Comparison of ENCODE assay signal across 8 cellular contexts in genomic region chr17:8072727-8073461, GRCh38. TPM values are rescaled to one million over a fixed set of nuclear protein-coding genes. Genes with fewer than 3 reads are reported as not detected.
DNase-seq lines count a peak whose midpoint lies in the region; ATAC-seq and TF ChIP-seq lines count a peak whose summit lies in the region.

No MANE protein-coding gene starts in this region.

- 3% methylated on average over 28 to 40 of the region's 40 CpGs for WGBS in testis, 2 donors

- TF ChIP-seq EP300 in neural cell (conservative IDR thresholded peaks at IDR 0.05; ENCODE audit: poor library complexity, severe bottlenecking): no peak

- H3F3A ChIP-seq in neural cell (ENCODE audit: insufficient read depth, low read length, poor library complexity, severe bottlenecking): no peaks in the 10 kb centered on the region

- H3K27me3 Mint-ChIP-seq in CD8-positive, alpha-beta T cell (ENCODE audit: low read depth): peaks cover 36% of the 10 kb centered on the region
- peaks cover 57% of the 10 kb centered on the region for H3K27me3 Mint-ChIP-seq in T-helper 2 cell treated with Interferon-gamma antibody and Interleukin-4, amounts not matched to agents 5 μg/mL and 100 μg/mL, for 36 hours (ENCODE audit: low read depth)
- H3K27me3 Mint-ChIP-seq in dendritic cell treated with granulocyte-macrophage colony-stimulating factor and Interleukin-4, amounts not matched to agents 40 ng/mL and 50 ng/mL, for 4 days: peaks cover 60% of the 10 kb centered on the region

- H4K20me1 ChIP-seq in neural cell (ENCODE audit: insufficient read depth) (no peaks in the 10 kb centered on the region), Karpas-422 (ENCODE audit: insufficient read depth, low read depth, low read length) (no peaks in the 10 kb centered on the region)

- peak; percentile 45 for ATAC-seq in CD8-positive, alpha-beta T cell

- no peak overlapping the region for H3K27ac Mint-ChIP-seq in CD8-positive, alpha-beta T cell
- H3K27ac Mint-ChIP-seq in T-helper 2 cell treated with Interferon-gamma antibody and Interleukin-4, amounts not matched to agents 5 μg/mL and 100 μg/mL, for 36 hours: no peak overlapping the region
- H3K27ac Mint-ChIP-seq in dendritic cell treated with granulocyte-macrophage colony-stimulating factor and Interleukin-4, amounts not matched to agents 40 ng/mL and 50 ng/mL, for 4 days: peak overlapping the region; percentile 6

- no peak overlapping the region for H3K4me2 ChIP-seq in neural cell (ENCODE audit: low read length)
- H3K4me2 ChIP-seq in Karpas-422 (ENCODE audit: low read depth, low read length, poor library complexity, severe bottlenecking): no peak overlapping the region

- peak overlapping the region; percentile 73 for H3K4me3 Mint-ChIP-seq in CD8-positive, alpha-beta T cell
- peak overlapping the region; percentile 56 for H3K4me3 Mint-ChIP-seq in T-helper 2 cell treated with Interferon-gamma antibody and Interleukin-4, amounts not matched to agents 5 μg/mL and 100 μg/mL, for 36 hours
- H3K4me3 Mint-ChIP-seq in dendritic cell treated with granulocyte-macrophage colony-stimulating factor and Interleukin-4, amounts not matched to agents 40 ng/mL and 50 ng/mL, for 4 days: peak overlapping the region; percentile 24

- CTCF ChIA-PET in CD8-positive, alpha-beta T cell (lab: Charles Lee): interaction anchor here (0.7 to 13.8 kb wide), 22 partner anchors 12 to 925 kb away, joined by 3 to 163 read pairs (median 7); partner anchors contain the start of genes ALOX12B and ALOXE3

- no peak overlapping the region for H3K27ac ChIP-seq in CD8-positive, alpha-beta T cell (ENCODE audit: low read depth, low read length)
- H3K27ac ChIP-seq in neural cell (ENCODE audit: low read length) (no peak overlapping the region), testis (no peak overlapping the region), Karpas-422 (ENCODE audit: low read length) (no peak overlapping the region)

- no peak for TF ChIP-seq POLR2A in testis (IDR thresholded peaks at IDR 0.05)

- POLR2A ChIA-PET in CD8-positive, alpha-beta T cell (lab: Charles Lee): no interaction called here

- H3K36me3 ChIP-seq in CD8-positive, alpha-beta T cell (ENCODE audit: insufficient read depth, low read length): no peaks in the 10 kb centered on the region
- no peaks in the 10 kb centered on the region for H3K36me3 ChIP-seq in neural cell (ENCODE audit: insufficient read depth, low read length)
- no peaks in the 10 kb centered on the region for H3K36me3 ChIP-seq in testis (ENCODE audit: low read depth, missing control alignments)
- H3K36me3 ChIP-seq in Karpas-422 (ENCODE audit: insufficient read depth, low read length): no peaks in the 10 kb centered on the region

- no peaks in the 10 kb centered on the region for H3K36me3 Mint-ChIP-seq in CD8-positive, alpha-beta T cell
- no peaks in the 10 kb centered on the region for H3K36me3 Mint-ChIP-seq in T-helper 2 cell treated with Interferon-gamma antibody and Interleukin-4, amounts not matched to agents 5 μg/mL and 100 μg/mL, for 36 hours (ENCODE audit: low read depth)
- H3K36me3 Mint-ChIP-seq in dendritic cell treated with granulocyte-macrophage colony-stimulating factor and Interleukin-4, amounts not matched to agents 40 ng/mL and 50 ng/mL, for 4 days (ENCODE audit: low read depth): no peaks in the 10 kb centered on the region

- peaks cover 22% of the 10 kb centered on the region for H3K4me1 Mint-ChIP-seq in CD8-positive, alpha-beta T cell (ENCODE audit: low read depth)
- peaks cover 11% of the 10 kb centered on the region for H3K4me1 Mint-ChIP-seq in T-helper 2 cell treated with Interferon-gamma antibody and Interleukin-4, amounts not matched to agents 5 μg/mL and 100 μg/mL, for 36 hours (ENCODE audit: low read depth)
- H3K4me1 Mint-ChIP-seq in dendritic cell treated with granulocyte-macrophage colony-stimulating factor and Interleukin-4, amounts not matched to agents 40 ng/mL and 50 ng/mL, for 4 days (ENCODE audit: low read depth): peaks cover 62% of the 10 kb centered on the region

- H2AFZ ChIP-seq in neural cell (ENCODE audit: low read depth, low read length) (no peak overlapping the region), Karpas-422 (ENCODE audit: low read length) (no peak overlapping the region)

- H3K27me3 ChIP-seq in CD8-positive, alpha-beta T cell (ENCODE audit: insufficient read depth, low read length): peaks cover 11% of the 10 kb centered on the region
- peaks cover 74% of the 10 kb centered on the region for H3K27me3 ChIP-seq in neural cell (ENCODE audit: insufficient read depth, low read depth, low read length)
- H3K27me3 ChIP-seq in testis: no peaks in the 10 kb centered on the region
- H3K27me3 ChIP-seq in Karpas-422 (ENCODE audit: low read length): no peaks in the 10 kb centered on the region

- no peak for TF ChIP-seq RAD21 in neural cell (conservative IDR thresholded peaks at IDR 0.05)

- no peaks in the 10 kb centered on the region for H3K9me3 Mint-ChIP-seq in CD8-positive, alpha-beta T cell
- no peaks in the 10 kb centered on the region for H3K9me3 Mint-ChIP-seq in T-helper 2 cell treated with Interferon-gamma antibody and Interleukin-4, amounts not matched to agents 5 μg/mL and 100 μg/mL, for 36 hours
- no peaks in the 10 kb centered on the region for H3K9me3 Mint-ChIP-seq in dendritic cell treated with granulocyte-macrophage colony-stimulating factor and Interleukin-4, amounts not matched to agents 40 ng/mL and 50 ng/mL, for 4 days

- H3K9ac ChIP-seq in neural cell (ENCODE audit: low read length) (no peak overlapping the region), Karpas-422 (ENCODE audit: low read length) (no peak overlapping the region)

- intact Hi-C loops in CD8-positive, alpha-beta T cell (cut with DNase I, micrococcal nuclease): loop anchor here in 1 of 2 experiments (2.0 to 5.0 kb wide), 2 partner anchors 46 to 214 kb away; partner anchors contain the start of genes ALOXE3 and RANGRF
- intact Hi-C loops in dendritic cell treated with granulocyte-macrophage colony-stimulating factor and Interleukin-4, amounts not matched to agents 40 ng/mL and 50 ng/mL, for 4 days (cut with micrococcal nuclease): no loop called here
- intact Hi-C loops in testis (cut with DNase I; ENCODE audit: low total_unique reads): no loop called here

- peak overlapping the region; percentile 45 for H3K4me3 ChIP-seq in CD8-positive, alpha-beta T cell (ENCODE audit: low read depth, low read length)
- peak overlapping the region; percentile 42 for H3K4me3 ChIP-seq in neural cell (ENCODE audit: low read length)
- no peak overlapping the region for H3K4me3 ChIP-seq in testis
- H3K4me3 ChIP-seq in Karpas-422 (ENCODE audit: low read length): no peak overlapping the region

- H3K9me2 ChIP-seq in neural cell (ENCODE audit: insufficient read depth, low read length): no peaks in the 10 kb centered on the region
- no peaks in the 10 kb centered on the region for H3K9me2 ChIP-seq in Karpas-422 (replicated peaks; ENCODE audit: insufficient read depth, low read length)

- H3K9me3 ChIP-seq in CD8-positive, alpha-beta T cell (ENCODE audit: low read length): no peaks in the 10 kb centered on the region
- H3K9me3 ChIP-seq in neural cell (ENCODE audit: low read length) (no peaks in the 10 kb centered on the region), testis (no peaks in the 10 kb centered on the region), Karpas-422 (ENCODE audit: low read length) (no peaks in the 10 kb centered on the region)

- H3K4me1 ChIP-seq in CD8-positive, alpha-beta T cell (ENCODE audit: insufficient read depth, low read length): peaks cover 22% of the 10 kb centered on the region
- H3K4me1 ChIP-seq in testis: peaks cover 11% of the 10 kb centered on the region
- H3K4me1 ChIP-seq in Karpas-422 (ENCODE audit: low read length): no peaks in the 10 kb centered on the region

- TF ChIP-seq CTCF in CD8-positive, alpha-beta T cell (IDR thresholded peaks at IDR 0.05): no peak
- TF ChIP-seq CTCF in neural cell (IDR thresholded peaks at IDR 0.05; ENCODE audit: poor library complexity, severe bottlenecking) (no peak), testis (IDR thresholded peaks at IDR 0.05) (no peak)

- no peaks in the 10 kb centered on the region for H3K79me2 ChIP-seq in neural cell (replicated peaks; ENCODE audit: insufficient read depth, low read length)
- H3K79me2 ChIP-seq in Karpas-422 (ENCODE audit: low read length): no peaks in the 10 kb centered on the region

- peak in 4 of 7 experiments; percentile 34 to 63 (median 44) for DNase-seq in CD8-positive, alpha-beta T cell
- DNase-seq in T-helper 2 cell treated with Interferon-gamma antibody and Interleukin-4, amounts not matched to agents 5 μg/mL and 100 μg/mL, for 36 hours (ENCODE audit: low spot score): peak; percentile 12
- no peak for DNase-seq in NCI-H1930 (lab: John Stamatoyannopoulos, UW)
- DNase-seq in NCI-H2029 treated with DMSO at 0.1 percent for 48 hours (lab: John Stamatoyannopoulos, UW): no peak
- no peak for DNase-seq in testis
- no peak for DNase-seq in Karpas-422

TF ChIP-seq in neural cell, 6 proteins besides CTCF, POLR2A, EP300 and RAD21:
- no peak for TF ChIP-seq TAF1 (IDR thresholded peaks at IDR 0.05; ENCODE audit: low read depth)
- TF ChIP-seq EZH2 (IDR thresholded peaks at IDR 0.05; ENCODE audit: borderline replicate concordance, insufficient read depth, low read length, poor library complexity, severe bottlenecking): peak; percentile 37

RNA-seq across cellular contexts. Expression of gene ALOX12B, which starts 14.6 kb away (rescaled TPM):
- total RNA-seq in CD8-positive, alpha-beta T cell: under 1 TPM in 1 of 2 experiments, not detected in 1; 0.68 TPM
- polyA plus RNA-seq in neural cell: 0.31 and 0.34 TPM in 2 replicates
- 0.73 TPM in 1 of 2 replicates, not detected in the other for polyA minus RNA-seq in neural cell
- under 1 TPM; 0.87 to 0.99 TPM for total RNA-seq in testis
- 1.1 TPM for polyA plus RNA-seq in testis (ENCODE audit: insufficient read depth, low read depth, low replicate concordance)
- total RNA-seq in Karpas-422 (2014; rRNA removed; shearing (Covaris generic); ENCODE audit: low replicate concordance): 0.22 and 1.5 TPM in 2 replicates

RNA-seq across cellular contexts. Expression of gene ALOX15B, which starts 34.0 kb away (rescaled TPM):
- total RNA-seq in CD8-positive, alpha-beta T cell: not detected
- polyA plus RNA-seq in neural cell (not detected in 2 replicates), testis (ENCODE audit: insufficient read depth, low read depth, low replicate concordance) (1.8 TPM)
- not detected in 2 replicates for polyA minus RNA-seq in neural cell
- total RNA-seq in testis: 1 to 10 TPM in 1 of 2 donors, under 1 TPM in 1; 0.79 to 2.2 TPM
- total RNA-seq in Karpas-422 (2014; rRNA removed; shearing (Covaris generic); ENCODE audit: low replicate concordance): not detected in 2 replicates

RNA-seq across cellular contexts. Expression of gene ALOXE3, which starts 45.4 kb away (rescaled TPM):
- under 1 TPM; 0.11 to 0.33 TPM for total RNA-seq in CD8-positive, alpha-beta T cell
- polyA plus RNA-seq in neural cell: 0.77 and 1.6 TPM in 2 replicates
- polyA minus RNA-seq in neural cell: 0.73 and 0.81 TPM in 2 replicates
- 1 to 10 TPM; 2.2 to 4.3 TPM for total RNA-seq in testis
- 2.7 TPM for polyA plus RNA-seq in testis (ENCODE audit: insufficient read depth, low read depth, low replicate concordance)
- 0.18 TPM in 1 of 2 replicates, not detected in the other for total RNA-seq in Karpas-422 (2014; rRNA removed; shearing (Covaris generic); ENCODE audit: low replicate concordance)

RNA-seq across cellular contexts. Expression of gene HES7, which starts 51.0 kb away (rescaled TPM):
- total RNA-seq in CD8-positive, alpha-beta T cell: under 1 TPM; 0.30 to 0.92 TPM
- polyA plus RNA-seq in neural cell (7.3 and 15.3 TPM in 2 replicates), testis (ENCODE audit: insufficient read depth, low read depth, low replicate concordance) (0.25 TPM)
- polyA minus RNA-seq in neural cell: 2.4 TPM in 1 of 2 replicates, not detected in the other
- total RNA-seq in testis: under 1 TPM in 1 of 2 donors, not detected in 1; 0.31 TPM
- 0.37 and 2.1 TPM in 2 replicates for total RNA-seq in Karpas-422 (2014; rRNA removed; shearing (Covaris generic); ENCODE audit: low replicate concordance)

Comparison
In these comparisons a context has a peak if more than half of its experiments do, and no peak if none do; other contexts are left out.
1. DNase-seq: peak in CD8-positive, alpha-beta T cell (4 of 7) and T-helper 2 cell treated with Interferon-gamma antibody and Interleukin-4, amounts not matched to agents 5 μg/mL and 100 μg/mL, for 36 hours (single experiment); none in NCI-H1930 (0 of 2), NCI-H2029 treated with DMSO at 0.1 percent for 48 hours (single experiment), testis (single experiment) and Karpas-422 (single experiment).
2. H3K4me3 ChIP-seq: peak in CD8-positive, alpha-beta T cell (single experiment) and neural cell (single experiment); none in testis (0 of 2) and Karpas-422 (single experiment).
3. Peak in every context shown above with its lines, with median percentiles within 50 percentile points of each other: H3K4me3 Mint-ChIP-seq.